ENCODE assay signal across 8 cellular contexts in the genomic region with DNA sequence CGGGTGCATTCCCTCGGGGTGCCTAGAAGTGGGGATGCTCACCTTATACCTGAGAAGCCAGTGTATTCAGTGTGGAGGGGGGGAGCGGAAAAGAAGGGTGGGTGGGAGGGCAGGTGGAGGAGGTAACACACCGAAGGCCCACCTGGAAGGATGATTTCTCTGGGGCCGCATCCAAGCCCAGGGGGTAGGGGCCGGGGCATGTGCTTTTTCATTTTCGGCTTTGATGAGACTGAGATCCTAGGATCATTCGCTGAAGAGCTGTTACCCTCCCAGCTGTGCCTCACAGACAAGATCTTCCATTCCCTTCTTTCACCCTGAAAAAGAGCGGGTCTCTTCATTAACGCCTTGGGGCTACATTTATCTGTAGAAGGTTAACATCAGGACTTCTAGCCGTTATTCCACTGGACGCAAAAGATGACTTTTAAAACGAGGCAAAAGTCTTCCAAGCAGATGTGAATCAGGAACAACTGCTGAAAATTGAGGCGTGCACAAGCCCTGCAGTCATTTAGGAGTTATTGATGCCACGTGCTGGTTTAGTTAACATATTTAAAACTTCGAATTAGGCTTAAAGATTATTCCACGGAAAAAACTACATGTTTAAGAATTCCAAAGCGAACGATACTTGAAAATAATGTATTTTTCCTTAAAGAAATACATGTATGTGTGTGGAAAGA. TPM values are rescaled to one million over a fixed set of nuclear protein-coding genes. Genes with fewer than 3 reads are reported as not detected.
DNase-seq lines count a peak whose midpoint lies in the region; ATAC-seq and TF ChIP-seq lines count a peak whose summit lies in the region.

No MANE protein-coding gene starts in this region.

- H3K4me1 ChIP-seq in endodermal cell (ENCODE audit: control insufficient read depth, insufficient read depth, low read length) (no peaks in the 10 kb centered on the region), osteoblast (ENCODE audit: insufficient read depth, low read length) (peaks cover 46% of the 10 kb centered on the region)

- H3K36me3 ChIP-seq in MG63 (peaks cover 46% of the 10 kb centered on the region), endodermal cell (ENCODE audit: control insufficient read depth, insufficient read depth, low read length) (no peaks in the 10 kb centered on the region), osteoblast (ENCODE audit: insufficient read depth, low read length) (peaks cover 47% of the 10 kb centered on the region)

- H3K9ac ChIP-seq in endodermal cell (ENCODE audit: extremely low read depth, low read length, poor library complexity, severe bottlenecking) = no peak overlapping the region

- no peaks in the 10 kb centered on the region for H3K27me3 ChIP-seq in MG63
- H3K27me3 ChIP-seq in endodermal cell (ENCODE audit: control insufficient read depth, insufficient read depth, low read length, poor library complexity, severe bottlenecking) = peaks cover 38% of the 10 kb centered on the region
- no peaks in the 10 kb centered on the region for H3K27me3 ChIP-seq in osteoblast (ENCODE audit: insufficient read depth, low read length)

- BruUV-seq in Calu3 (replicated peaks; lab: Mats Ljungman, UMichigan) = TSS peak; percentile 25

- CTCF ChIA-PET in Calu3 (lab: Charles Lee) = no interaction called here

- H3K4me2 ChIP-seq in osteoblast (ENCODE audit: insufficient read depth, low read length) = peak overlapping the region; percentile 90

- H3K79me2 ChIP-seq in osteoblast (ENCODE audit: insufficient read depth, low read length) = peaks cover 77% of the 10 kb centered on the region

- H3K4me3 ChIP-seq in MG63 (peak overlapping the region; percentile 73), endodermal cell (ENCODE audit: low read length) (peak overlapping the region; percentile 37), osteoblast (ENCODE audit: insufficient read depth, low read length) (peak overlapping the region; percentile 94)

- WGBS in endodermal cell (ENCODE audit: insufficient coverage in 1 of 2, insufficient read length in 1 of 2), 2 experiments = 9 to 12% methylated on average over 14 to 19 of the region's 19 CpGs

- H3K27me3 Mint-ChIP-seq in Calu3 (ENCODE audit: unreplicated experiment) = no peaks in the 10 kb centered on the region
- peaks cover 32% of the 10 kb centered on the region for H3K27me3 Mint-ChIP-seq in endodermal cell (ENCODE audit: insufficient read depth)

- intact Hi-C loops in Calu3 (cut with micrococcal nuclease; ENCODE audit: unreplicated experiment) = no loop called here

- H3K27ac Mint-ChIP-seq in Calu3 (ENCODE audit: unreplicated experiment) = no peak overlapping the region
- H3K27ac Mint-ChIP-seq in endodermal cell = no peak overlapping the region

- H3K4me3 Mint-ChIP-seq in Calu3 (ENCODE audit: low read depth, unreplicated experiment) (peak overlapping the region; percentile 57), endodermal cell (peak overlapping the region; percentile 62)

- ATAC-seq in esophagus mucosa = no peak

- H3K9me3 ChIP-seq in MG63 = no peaks in the 10 kb centered on the region
- no peaks in the 10 kb centered on the region for H3K9me3 ChIP-seq in endodermal cell (ENCODE audit: control insufficient read depth, low read length)
- no peaks in the 10 kb centered on the region for H3K9me3 ChIP-seq in osteoblast (ENCODE audit: low read depth, low read length)

- DNase-seq in Calu3 (no peak), MG63 (peak; percentile 16), endodermal cell (peak; percentile 70), osteoblast (ENCODE audit: insufficient read length, low spot score, missing footprints) (peak; percentile 49), cerebellar nuclear complex (lab: John Stamatoyannopoulos, UW) (no peak), NCI-H226 (no peak)
- no peak for DNase-seq in stimulated activated CD4-positive, alpha-beta T cell treated with anti-CD3 and anti-CD28 coated beads, Interleukin-4, amount 100 ng/mL, for 24 hours

- H3K4me1 Mint-ChIP-seq in Calu3 (ENCODE audit: low read depth, unreplicated experiment) (no peaks in the 10 kb centered on the region), endodermal cell (peaks cover 21% of the 10 kb centered on the region)

- TF ChIP-seq CTCF in Calu3 (IDR thresholded peaks at IDR 0.05; ENCODE audit: unreplicated experiment) = no peak
- no peak for TF ChIP-seq CTCF in endodermal cell (conservative IDR thresholded peaks at IDR 0.05)
- no peak for TF ChIP-seq CTCF in osteoblast (IDR thresholded peaks at IDR 0.05; ENCODE audit: extremely low read depth, low read depth, low read length)

- no peak overlapping the region for H3K27ac ChIP-seq in endodermal cell (ENCODE audit: low read depth, low read length)
- H3K27ac ChIP-seq in osteoblast (ENCODE audit: low read depth, low read length) = peak overlapping the region; percentile 68

- H3K36me3 Mint-ChIP-seq in Calu3 (ENCODE audit: insufficient read depth, unreplicated experiment) (peaks cover 5% of the 10 kb centered on the region), endodermal cell (ENCODE audit: low read depth) (no peaks in the 10 kb centered on the region)

- H2AFZ ChIP-seq in osteoblast (ENCODE audit: low read length) = no peak overlapping the region

- H4K20me1 ChIP-seq in osteoblast (ENCODE audit: insufficient read depth, low read length) = peaks cover 41% of the 10 kb centered on the region

- H3K9me3 Mint-ChIP-seq in Calu3 (ENCODE audit: low read depth, unreplicated experiment) (no peaks in the 10 kb centered on the region), endodermal cell (no peaks in the 10 kb centered on the region)

RNA-seq across cellular contexts. Expression of a gene that starts 1.1 kb away (rescaled TPM):
- 105 and 117 TPM in 2 replicates for total RNA-seq in Calu3 (2022)
- total RNA-seq in MG63 (2014; rRNA removed; shearing (Covaris generic); ENCODE audit: low replicate concordance) = 100 and 193 TPM in 2 replicates
- total RNA-seq in endodermal cell = 10 to 100 TPM in 1 of 2 donors, 1 to 10 TPM in 1; 9.9 to 14.1 TPM
- 8.0 TPM for polyA plus RNA-seq in endodermal cell (2013, experiment 1 of 2)
- 4.4 TPM for polyA plus RNA-seq in endodermal cell (2013, experiment 2 of 2)
- 465 and 536 TPM in 2 replicates for total RNA-seq in osteoblast
- 156 TPM for total RNA-seq in esophagus mucosa

Comparison
In these comparisons a context has a peak if more than half of its experiments do, and no peak if none do; other contexts are left out.
1. DNase-seq: peak in MG63 (single experiment), endodermal cell (single experiment) and osteoblast (single experiment); none in Calu3 (single experiment), stimulated activated CD4-positive, alpha-beta T cell treated with anti-CD3 and anti-CD28 coated beads, Interleukin-4, amount 100 ng/mL, for 24 hours (single experiment), cerebellar nuclear complex (0 of 2) and NCI-H226 (single experiment).
2. H3K4me3 ChIP-seq: peak in every context shown above with its lines; median percentile 94 in osteoblast; 73 in MG63; 37 in endodermal cell.